ENCODE assay signal across 13 cellular contexts in genomic region chr7:108660465-108660864, GRCh38.
A peak's percentile ranks its signal among the peaks of the same experiment; 100 is the strongest.
DNase-seq lines count a peak whose midpoint lies in the region; ATAC-seq and TF ChIP-seq lines count a peak whose summit lies in the region.
"Had no signal": no experiment of that assay in that cellular context is flagged by ENCODE, and none has a peak within 500 bp of the region (broad histone marks: within the 10 kb centered on the region; RNA-seq: fewer than 3 reads in every experiment).

No MANE protein-coding gene starts in this region.

- no peaks in the 10 kb centered on the region for H3K27me3 ChIP-seq in breast epithelium
- H3K27me3 ChIP-seq in gastroesophageal sphincter: no peaks in the 10 kb centered on the region
- H3K27me3 ChIP-seq: stomach had no signal

- no peak overlapping the region for H3K27ac Mint-ChIP-seq in MCF 10A (ENCODE audit: low read depth, unreplicated experiment)
- H3K27ac Mint-ChIP-seq: CD4-positive, alpha-beta memory T cell had no signal

- H3K9me3 ChIP-seq in breast epithelium (no peaks in the 10 kb centered on the region), OCI-LY7 (ENCODE audit: low read length) (no peaks in the 10 kb centered on the region), gastroesophageal sphincter (no peaks in the 10 kb centered on the region)
- H3K9me3 ChIP-seq: stomach had no signal

- no peak for ATAC-seq in gastroesophageal sphincter
- no peak for ATAC-seq in GM21526 (IDR thresholded peaks at IDR 0.05; ENCODE audit: low FRiP score, unreplicated experiment)
- ATAC-seq: activated CD4-positive, CD25-positive, alpha-beta regulatory T cell treated with anti-CD3 and anti-CD28 coated beads, Interleukin-2, amount 50 U/mL, for 24 hours had no signal

- H4K20me1 ChIP-seq in OCI-LY7 (ENCODE audit: insufficient read depth, low read length): no peaks in the 10 kb centered on the region

- H3K36me3 ChIP-seq in breast epithelium (no peaks in the 10 kb centered on the region), OCI-LY7 (ENCODE audit: insufficient read depth, low read length) (no peaks in the 10 kb centered on the region), gastroesophageal sphincter (no peaks in the 10 kb centered on the region)
- H3K36me3 ChIP-seq: stomach had no signal

- TF ChIP-seq CTCF in MCF 10A (IDR thresholded peaks at IDR 0.05; ENCODE audit: unreplicated experiment) (no peak), breast epithelium (IDR thresholded peaks at IDR 0.05) (no peak), OCI-LY7 (conservative IDR thresholded peaks at IDR 0.05; ENCODE audit: low read length) (peak; percentile 61), fibroblast of villous mesenchyme (IDR thresholded peaks at IDR 0.05; ENCODE audit: insufficient read depth, low read depth, low read length) (peak; percentile 63), gastroesophageal sphincter (IDR thresholded peaks at IDR 0.05) (no peak)

- no TSS peak for BruUV-seq in MCF 10A (replicated peaks; lab: Mats Ljungman, UMichigan)
- no TSS peak for BruUV-seq in OCI-LY7 (replicated peaks; lab: Mats Ljungman, UMichigan)

- no peak for TF ChIP-seq POLR2A in breast epithelium (IDR thresholded peaks at IDR 0.05)
- no peak for TF ChIP-seq POLR2A in gastroesophageal sphincter (IDR thresholded peaks at IDR 0.05)

- H3K27ac ChIP-seq in breast epithelium: no peak overlapping the region
- H3K27ac ChIP-seq in OCI-LY7 (ENCODE audit: low read depth, low read length, poor library complexity, severe bottlenecking): no peak overlapping the region
- H3K27ac ChIP-seq in gastroesophageal sphincter: no peak overlapping the region
- H3K27ac ChIP-seq: skin epidermis, stomach had no signal

- H3K4me3 ChIP-seq in breast epithelium (no peak overlapping the region), OCI-LY7 (ENCODE audit: low read depth, low read length, poor library complexity, severe bottlenecking) (no peak overlapping the region), fibroblast of villous mesenchyme (ENCODE audit: low read depth, low read length) (no peak overlapping the region), gastroesophageal sphincter (no peak overlapping the region)
- H3K4me3 ChIP-seq: skin epidermis, stomach had no signal

- no peaks in the 10 kb centered on the region for H3K9me2 ChIP-seq in OCI-LY7 (ENCODE audit: insufficient read depth, low read length)

- H3K36me3 Mint-ChIP-seq in MCF 10A (ENCODE audit: insufficient read depth, unreplicated experiment): no peaks in the 10 kb centered on the region
- H3K36me3 Mint-ChIP-seq: CD4-positive, alpha-beta memory T cell had no signal

- no peak overlapping the region for H3K4me3 Mint-ChIP-seq in MCF 10A (ENCODE audit: unreplicated experiment)
- H3K4me3 Mint-ChIP-seq: CD4-positive, alpha-beta memory T cell had no signal

- H3K4me1 Mint-ChIP-seq in MCF 10A (ENCODE audit: insufficient read depth, unreplicated experiment): no peaks in the 10 kb centered on the region
- H3K4me1 Mint-ChIP-seq: CD4-positive, alpha-beta memory T cell had no signal

- WGBS in gastroesophageal sphincter (ENCODE audit: low coverage in 1 of 2), 2 donors: 28 to 47% methylated on average over 3 of the region's 3 CpGs

- no peak for TF ChIP-seq EP300 in gastroesophageal sphincter (IDR thresholded peaks at IDR 0.05)

- CTCF ChIA-PET in MCF 10A (lab: Yijun Ruan, JAX): interaction anchor here (0.8 to 1.4 kb wide), 2 partner anchors 12 to 21 kb away, joined by 4 to 5 read pairs; no protein-coding TSS in a partner anchor
- CTCF ChIA-PET in OCI-LY7 (lab: Charles Lee; ENCODE audit: unreplicated experiment): no interaction called here

- DNase-seq in MCF 10A (ENCODE audit: unreplicated experiment) (peak; percentile 20), breast epithelium (ENCODE audit: low spot score in 2 of 2) (no peak), OCI-LY7 (ENCODE audit: low spot score) (no peak), fibroblast of villous mesenchyme (ENCODE audit: low read depth) (peak; percentile 50), NCI-H345 treated with DMSO at 0.1 percent for 48 hours (lab: John Stamatoyannopoulos, UW; ENCODE audit: unreplicated experiment) (no peak)
- DNase-seq in activated CD4-positive, alpha-beta T cell treated with anti-CD3 and anti-CD28 coated beads, Interleukin-2, amount 50 U/mL, for 1 hour: no peak
- DNase-seq: CD4-positive, alpha-beta memory T cell; NCI-H774; stomach had no signal

- no peak overlapping the region for H2AFZ ChIP-seq in OCI-LY7 (ENCODE audit: low read length)

- peaks cover 67% of the 10 kb centered on the region for H3K27me3 Mint-ChIP-seq in MCF 10A (ENCODE audit: insufficient read depth, unreplicated experiment)

- no peaks in the 10 kb centered on the region for H3K79me2 ChIP-seq in OCI-LY7 (ENCODE audit: insufficient read depth, low read depth, low read length)

- POLR2A ChIA-PET in MCF 10A (lab: Yijun Ruan, JAX) (no interaction called here), OCI-LY7 (lab: Charles Lee) (no interaction called here)

- intact Hi-C loops in MCF 10A (cut with micrococcal nuclease) (no loop called here), breast epithelium (cut with DNase I; ENCODE audit: low total_unique reads) (no loop called here), OCI-LY7 (cut with micrococcal nuclease; ENCODE audit: unreplicated experiment) (no loop called here)

- no peaks in the 10 kb centered on the region for H3K9me3 Mint-ChIP-seq in MCF 10A (ENCODE audit: unreplicated experiment)
- H3K9me3 Mint-ChIP-seq: CD4-positive, alpha-beta memory T cell had no signal

- H3K4me1 ChIP-seq in breast epithelium: no peaks in the 10 kb centered on the region
- no peaks in the 10 kb centered on the region for H3K4me1 ChIP-seq in OCI-LY7 (ENCODE audit: insufficient read depth, low read length, poor library complexity, severe bottlenecking)
- no peaks in the 10 kb centered on the region for H3K4me1 ChIP-seq in gastroesophageal sphincter
- H3K4me1 ChIP-seq: stomach had no signal

- H3K4me2 ChIP-seq in OCI-LY7 (ENCODE audit: low read length): no peak overlapping the region

Comparison
In these comparisons a context has a peak if more than half of its experiments do, and no peak if none do; other contexts are left out.
1. DNase-seq: peak in MCF 10A (single experiment) and fibroblast of villous mesenchyme (single experiment); none in breast epithelium (0 of 2), OCI-LY7 (single experiment), NCI-H345 treated with DMSO at 0.1 percent for 48 hours (single experiment) and activated CD4-positive, alpha-beta T cell treated with anti-CD3 and anti-CD28 coated beads, Interleukin-2, amount 50 U/mL, for 1 hour (single experiment).
2. CTCF ChIP-seq: peak in OCI-LY7 (single experiment) and fibroblast of villous mesenchyme (single experiment); none in MCF 10A (single experiment), breast epithelium (0 of 3) and gastroesophageal sphincter (0 of 4).